11 cellular contexts compared by ENCODE assay signal in genomic region chr14:59454131-59454530, GRCh38. TPM values are rescaled to one million over a fixed set of nuclear protein-coding genes. Genes with fewer than 3 reads are reported as not detected.
DNase-seq lines count a peak whose midpoint lies in the region; ATAC-seq and TF ChIP-seq lines count a peak whose summit lies in the region.
"Had no signal": no experiment of that assay in that cellular context is flagged by ENCODE, and none has a peak within 500 bp of the region (broad histone marks: within the 10 kb centered on the region; RNA-seq: fewer than 3 reads in every experiment).

No MANE protein-coding gene starts in this region.

- no peak overlapping the region for H3K4me3 ChIP-seq in ascending aorta
- no peak overlapping the region for H3K4me3 ChIP-seq in smooth muscle cell
- H3K4me3 ChIP-seq in esophagus muscularis mucosa: no peak overlapping the region
- H3K4me3 ChIP-seq: upper lobe of left lung had no signal

- H3K27ac ChIP-seq in ascending aorta: peak overlapping the region; percentile 80 to 89
- H3K27ac ChIP-seq in smooth muscle cell (ENCODE audit: low read depth): peak overlapping the region; percentile 88
- peak overlapping the region in 2 of 4 donors; percentile 11 to 38 for H3K27ac ChIP-seq in esophagus muscularis mucosa (replicated peaks in 1 of 4)
- H3K27ac ChIP-seq: upper lobe of left lung had no signal

- WGBS in smooth muscle cell (ENCODE audit: low lambda C conversion rate): 39% methylated on average over 2 of the region's 2 CpGs
- 64% methylated on average over 2 of the region's 2 CpGs for WGBS in esophagus muscularis mucosa

- DNase-seq in HCEC 1CT: peak; percentile 94
- peak; percentile 36 to 83 for DNase-seq in ascending aorta (ENCODE audit: low spot score in 2 of 2)
- no peak for DNase-seq in Right ventricle myocardium superior
- DNase-seq in smooth muscle cell (lab: John Stamatoyannopoulos, UW; ENCODE audit: unreplicated experiment): no peak
- no peak for DNase-seq in NCI-H2029 treated with DMSO at 0.1 percent for 48 hours (lab: John Stamatoyannopoulos, UW)
- no peak for DNase-seq in esophagus muscularis mucosa (ENCODE audit: extremely low spot score)
- DNase-seq in stimulated activated effector memory CD8-positive, alpha-beta T cell treated with anti-CD3 and anti-CD28 coated beads, Interleukin-12 subunit alpha, Interleukin-12 subunit beta, amount 100 ng/mL, for 72 hours (ENCODE audit: low spot score in 2 of 2): no peak
- DNase-seq: DND-41, MM.1S, upper lobe of left lung had no signal

- TF ChIP-seq EP300 in esophagus muscularis mucosa (IDR thresholded peaks at IDR 0.05): no peak

- no peak overlapping the region for H3K4me3 Mint-ChIP-seq in stimulated activated effector memory CD8-positive, alpha-beta T cell treated with anti-CD3 and anti-CD28 coated beads, Interleukin-12 subunit alpha, Interleukin-12 subunit beta, amount 100 ng/mL, for 72 hours

- no peaks in the 10 kb centered on the region for H4K20me1 ChIP-seq in smooth muscle cell (ENCODE audit: low read depth)

- no peaks in the 10 kb centered on the region for H3K4me1 Mint-ChIP-seq in stimulated activated effector memory CD8-positive, alpha-beta T cell treated with anti-CD3 and anti-CD28 coated beads, Interleukin-12 subunit alpha, Interleukin-12 subunit beta, amount 100 ng/mL, for 72 hours

- H3K9ac ChIP-seq in smooth muscle cell (ENCODE audit: low read depth): peak overlapping the region; percentile 51

- H3K27ac Mint-ChIP-seq in stimulated activated effector memory CD8-positive, alpha-beta T cell treated with anti-CD3 and anti-CD28 coated beads, Interleukin-12 subunit alpha, Interleukin-12 subunit beta, amount 100 ng/mL, for 72 hours: no peak overlapping the region

- TF ChIP-seq POLR2A in esophagus muscularis mucosa (IDR thresholded peaks at IDR 0.05; ENCODE audit: low read depth): no peak

- no peaks in the 10 kb centered on the region for H3F3A ChIP-seq in smooth muscle cell (ENCODE audit: low read depth)

- H3K4me1 ChIP-seq in ascending aorta (peaks cover 0 to 14% of the 10 kb centered on the region in 2 donors), smooth muscle cell (ENCODE audit: low read depth) (no peaks in the 10 kb centered on the region), esophagus muscularis mucosa (peaks cover 0 to 8% (median 0%) of the 10 kb centered on the region in 4 donors)
- H3K4me1 ChIP-seq: upper lobe of left lung had no signal

- no peaks in the 10 kb centered on the region for H3K79me2 ChIP-seq in smooth muscle cell (ENCODE audit: low read depth)

- no peak overlapping the region for H2AFZ ChIP-seq in smooth muscle cell (ENCODE audit: low read depth)

- TF ChIP-seq CTCF in ascending aorta (IDR thresholded peaks at IDR 0.05) (no peak), smooth muscle cell (IDR thresholded peaks at IDR 0.05; ENCODE audit: borderline replicate concordance, insufficient read depth, poor library complexity, severe bottlenecking) (no peak), esophagus muscularis mucosa (IDR thresholded peaks at IDR 0.05) (no peak)

- peak overlapping the region; percentile 70 for H3K4me2 ChIP-seq in smooth muscle cell

- no peaks in the 10 kb centered on the region for H3K36me3 Mint-ChIP-seq in stimulated activated effector memory CD8-positive, alpha-beta T cell treated with anti-CD3 and anti-CD28 coated beads, Interleukin-12 subunit alpha, Interleukin-12 subunit beta, amount 100 ng/mL, for 72 hours

- H3K9me3 Mint-ChIP-seq in stimulated activated effector memory CD8-positive, alpha-beta T cell treated with anti-CD3 and anti-CD28 coated beads, Interleukin-12 subunit alpha, Interleukin-12 subunit beta, amount 100 ng/mL, for 72 hours: no peaks in the 10 kb centered on the region

- ATAC-seq in Right ventricle myocardium superior (ENCODE audit: poor library complexity): peak; percentile 79
- ATAC-seq in stimulated activated effector memory CD8-positive, alpha-beta T cell treated with anti-CD3 and anti-CD28 coated beads, Interleukin-12 subunit alpha, Interleukin-12 subunit beta, amount 100 ng/mL, for 72 hours: no peak
- ATAC-seq in HG03095 (IDR thresholded peaks at IDR 0.05; ENCODE audit: unreplicated experiment): no peak

- H3K9me3 ChIP-seq in ascending aorta (no peaks in the 10 kb centered on the region), smooth muscle cell (replicated peaks; ENCODE audit: low read depth) (no peaks in the 10 kb centered on the region), esophagus muscularis mucosa (no peaks in the 10 kb centered on the region)
- H3K9me3 ChIP-seq: upper lobe of left lung had no signal

- H3K27me3 ChIP-seq in ascending aorta (no peaks in the 10 kb centered on the region), smooth muscle cell (ENCODE audit: low read depth) (no peaks in the 10 kb centered on the region), esophagus muscularis mucosa (no peaks in the 10 kb centered on the region)
- H3K27me3 ChIP-seq: upper lobe of left lung had no signal

- intact Hi-C loops in ascending aorta (cut with DNase I) (no loop called here), Right ventricle myocardium superior (cut with DNase I) (no loop called here), esophagus muscularis mucosa (cut with DNase I) (loop anchor here (10.0 kb wide), 1 partner anchor 419 kb away; no protein-coding TSS in a partner anchor)

- H3K36me3 ChIP-seq in ascending aorta (no peaks in the 10 kb centered on the region), smooth muscle cell (ENCODE audit: low read depth) (no peaks in the 10 kb centered on the region), esophagus muscularis mucosa (peaks cover 0 to 18% (median 2%) of the 10 kb centered on the region in 4 donors)

RNA-seq across cellular contexts. Expression of gene GPR135, which starts 11.0 kb away (rescaled TPM):
- total RNA-seq in ascending aorta (4.7 TPM), Right ventricle myocardium superior (1.4 TPM), smooth muscle cell (2.1 and 3.1 TPM in 2 replicates), esophagus muscularis mucosa (1 to 10 TPM; 4.3 to 9.1 (median 6.4) TPM)
- polyA plus RNA-seq in smooth muscle cell: 0.40 and 1.1 TPM in 2 replicates

RNA-seq across cellular contexts. Expression of gene L3HYPDH, which starts 30.1 kb away (rescaled TPM):
- total RNA-seq in ascending aorta (35.0 TPM), Right ventricle myocardium superior (9.1 TPM), smooth muscle cell (33.5 and 45.8 TPM in 2 replicates), esophagus muscularis mucosa (10 to 100 TPM; 20.2 to 32.2 (median 26.0) TPM)
- 27.7 and 33.7 TPM in 2 replicates for polyA plus RNA-seq in smooth muscle cell

RNA-seq across cellular contexts. Expression of gene JKAMP, which starts 30.2 kb away (rescaled TPM):
- total RNA-seq in ascending aorta: 28.2 TPM
- total RNA-seq in Right ventricle myocardium superior: 22.3 TPM
- 141 and 147 TPM in 2 replicates for total RNA-seq in smooth muscle cell
- 72.3 and 81.2 TPM in 2 replicates for polyA plus RNA-seq in smooth muscle cell
- 10 to 100 TPM; 23.3 to 27.8 (median 26.3) TPM for total RNA-seq in esophagus muscularis mucosa

Comparison
In these comparisons a context has a peak if more than half of its experiments do, and no peak if none do; other contexts are left out.
1. DNase-seq: peak in HCEC 1CT (single experiment) and ascending aorta (2 of 2); none in Right ventricle myocardium superior (single experiment), smooth muscle cell (single experiment), NCI-H2029 treated with DMSO at 0.1 percent for 48 hours (single experiment), esophagus muscularis mucosa (single experiment) and stimulated activated effector memory CD8-positive, alpha-beta T cell treated with anti-CD3 and anti-CD28 coated beads, Interleukin-12 subunit alpha, Interleukin-12 subunit beta, amount 100 ng/mL, for 72 hours (0 of 2).